In the genomic region with DNA sequence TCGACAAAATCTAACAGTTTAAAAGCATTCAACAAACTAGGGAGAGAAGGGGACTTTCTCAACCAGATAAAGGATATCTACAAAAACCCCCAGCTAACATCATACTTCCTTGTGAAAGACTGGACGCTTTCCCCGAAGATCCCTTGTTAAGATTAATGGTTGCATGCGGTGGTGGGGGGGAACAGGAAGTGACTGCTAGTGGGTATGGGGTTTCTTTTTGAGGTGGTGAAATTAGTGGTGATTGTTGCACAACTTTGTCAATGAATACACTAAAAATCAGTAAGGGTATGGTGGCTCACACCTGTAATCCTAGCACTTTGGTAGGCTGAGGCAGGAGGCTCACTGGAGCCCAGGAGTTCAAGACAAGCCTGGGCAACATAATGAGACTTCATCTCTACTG, we compare ENCODE assay signal across 9 cellular contexts. TPM values are rescaled to one million over a fixed set of nuclear protein-coding genes. Genes with fewer than 3 reads are reported as not detected.
DNase-seq lines count a peak whose midpoint lies in the region; ATAC-seq and TF ChIP-seq lines count a peak whose summit lies in the region.
"Had no signal": no experiment of that assay in that cellular context is flagged by ENCODE, and none has a peak within 500 bp of the region (broad histone marks: within the 10 kb centered on the region; RNA-seq: fewer than 3 reads in every experiment).

No MANE protein-coding gene starts in this region.

- H3K27me3 ChIP-seq in CD4-positive, CD25-positive, alpha-beta regulatory T cell (ENCODE audit: control insufficient read depth, insufficient read depth, low read length): no peaks in the 10 kb centered on the region

- peak overlapping the region in 1 of 4 donors; percentile 47 for H3K4me3 Mint-ChIP-seq in CD4-positive, CD25-positive, alpha-beta regulatory T cell
- peak overlapping the region in 1 of 2 donors; percentile 5 for H3K4me3 Mint-ChIP-seq in activated T-cell treated with anti-CD3 and anti-CD28 coated beads, Interleukin-2, amount 50 U/mL, for 72 hours
- H3K4me3 Mint-ChIP-seq in natural killer cell (peak overlapping the region; percentile 69), endothelial cell (ENCODE audit: unreplicated experiment) (no peak overlapping the region)

- no peak overlapping the region for H3K27ac ChIP-seq in CD4-positive, CD25-positive, alpha-beta regulatory T cell (ENCODE audit: insufficient read depth, low read length, poor library complexity, severe bottlenecking)

- intact Hi-C loops in natural killer cell (cut with micrococcal nuclease): no loop called here

- peak in 2 of 3 donors; percentile 9 to 45 for DNase-seq in CD4-positive, CD25-positive, alpha-beta regulatory T cell
- DNase-seq in NCI-H226 (peak; percentile 22), natural killer cell (peak; percentile 33), COLO668 (lab: John Stamatoyannopoulos, UW; ENCODE audit: unreplicated experiment) (no peak), endothelial cell (ENCODE audit: low spot score) (no peak)
- peak; percentile 63 to 67 for DNase-seq in activated T-cell treated with anti-CD3 and anti-CD28 coated beads, Interleukin-2, amount 50 U/mL, for 72 hours
- DNase-seq: DMS 273 treated with DMSO at 0.1 percent for 48 hours had no signal

- H3K27ac Mint-ChIP-seq in CD4-positive, CD25-positive, alpha-beta regulatory T cell: peak overlapping the region in 2 of 3 donors; percentile 2 to 53
- peak overlapping the region; percentile 9 for H3K27ac Mint-ChIP-seq in activated T-cell treated with anti-CD3 and anti-CD28 coated beads, Interleukin-2, amount 50 U/mL, for 72 hours
- H3K27ac Mint-ChIP-seq in natural killer cell: peak overlapping the region; percentile 83
- H3K27ac Mint-ChIP-seq in endothelial cell (ENCODE audit: unreplicated experiment): no peak overlapping the region

- no peak overlapping the region for H3K4me3 ChIP-seq in CD4-positive, CD25-positive, alpha-beta regulatory T cell (ENCODE audit: low read depth, low read length)

- ATAC-seq in CD4-positive, CD25-positive, alpha-beta regulatory T cell (ENCODE audit: low read depth in 2 of 2): no peak
- ATAC-seq in activated T-cell treated with anti-CD3 and anti-CD28 coated beads, Interleukin-2, amount 50 U/mL, for 72 hours (replicated peaks in 1 of 2): peak; percentile 78 to 83
- ATAC-seq in natural killer cell (peak; percentile 78 to 87 (median 85)), GM21825 (IDR thresholded peaks at IDR 0.05; ENCODE audit: unreplicated experiment) (no peak), GM21367 (IDR thresholded peaks at IDR 0.05; ENCODE audit: unreplicated experiment) (no peak)

- H3K9me3 Mint-ChIP-seq in CD4-positive, CD25-positive, alpha-beta regulatory T cell: no peaks in the 10 kb centered on the region
- H3K9me3 Mint-ChIP-seq in activated T-cell treated with anti-CD3 and anti-CD28 coated beads, Interleukin-2, amount 50 U/mL, for 72 hours: no peaks in the 10 kb centered on the region
- H3K9me3 Mint-ChIP-seq in natural killer cell (no peaks in the 10 kb centered on the region), endothelial cell (ENCODE audit: unreplicated experiment) (no peaks in the 10 kb centered on the region)

- no peak for TF ChIP-seq CTCF in natural killer cell (IDR thresholded peaks at IDR 0.05)
- no peak for TF ChIP-seq CTCF in endothelial cell (IDR thresholded peaks at IDR 0.05; ENCODE audit: unreplicated experiment)

- peaks cover 15% of the 10 kb centered on the region for H3K27me3 Mint-ChIP-seq in CD4-positive, CD25-positive, alpha-beta regulatory T cell
- H3K27me3 Mint-ChIP-seq in activated T-cell treated with anti-CD3 and anti-CD28 coated beads, Interleukin-2, amount 50 U/mL, for 72 hours (ENCODE audit: low read depth): peaks cover 50% of the 10 kb centered on the region
- H3K27me3 Mint-ChIP-seq in natural killer cell (ENCODE audit: low read depth in 2 of 2): no peaks in the 10 kb centered on the region
- no peaks in the 10 kb centered on the region for H3K27me3 Mint-ChIP-seq in endothelial cell (ENCODE audit: unreplicated experiment)

- H3K36me3 ChIP-seq in CD4-positive, CD25-positive, alpha-beta regulatory T cell (ENCODE audit: control insufficient read depth, insufficient read depth, low read length): no peaks in the 10 kb centered on the region

- H3K4me1 ChIP-seq in CD4-positive, CD25-positive, alpha-beta regulatory T cell (ENCODE audit: control insufficient read depth, insufficient read depth, low read length, poor library complexity, severe bottlenecking): peaks cover 6% of the 10 kb centered on the region

- H3K4me1 Mint-ChIP-seq in CD4-positive, CD25-positive, alpha-beta regulatory T cell: peaks cover 5 to 13% (median 8%) of the 10 kb centered on the region in 4 donors
- peaks cover 27% of the 10 kb centered on the region for H3K4me1 Mint-ChIP-seq in activated T-cell treated with anti-CD3 and anti-CD28 coated beads, Interleukin-2, amount 50 U/mL, for 72 hours (ENCODE audit: low read depth)
- peaks cover 18 to 19% of the 10 kb centered on the region in 2 donors for H3K4me1 Mint-ChIP-seq in natural killer cell
- H3K4me1 Mint-ChIP-seq in endothelial cell (ENCODE audit: unreplicated experiment): peaks cover 4% of the 10 kb centered on the region

- no peaks in the 10 kb centered on the region for H3K9me3 ChIP-seq in CD4-positive, CD25-positive, alpha-beta regulatory T cell (ENCODE audit: control insufficient read depth in 2 of 2, low read length in 2 of 2)

- H3K36me3 Mint-ChIP-seq in CD4-positive, CD25-positive, alpha-beta regulatory T cell: no peaks in the 10 kb centered on the region
- no peaks in the 10 kb centered on the region for H3K36me3 Mint-ChIP-seq in activated T-cell treated with anti-CD3 and anti-CD28 coated beads, Interleukin-2, amount 50 U/mL, for 72 hours (ENCODE audit: insufficient read depth in 2 of 2)
- no peaks in the 10 kb centered on the region for H3K36me3 Mint-ChIP-seq in natural killer cell
- no peaks in the 10 kb centered on the region for H3K36me3 Mint-ChIP-seq in endothelial cell (ENCODE audit: low read depth, unreplicated experiment)

RNA-seq across cellular contexts. Expression of a gene that starts 26.9 kb away (rescaled TPM):
- 18.5 TPM for total RNA-seq in CD4-positive, CD25-positive, alpha-beta regulatory T cell
- polyA plus RNA-seq in CD4-positive, CD25-positive, alpha-beta regulatory T cell: 1 to 10 TPM; 3.0 to 5.6 (median 3.7) TPM
- 10 to 100 TPM; 27.0 to 28.9 TPM for total RNA-seq in activated T-cell treated with anti-CD3 and anti-CD28 coated beads, Interleukin-2, amount 50 U/mL, for 72 hours
- 10 to 100 TPM; 17.7 to 25.2 (median 19.1) TPM for total RNA-seq in natural killer cell
- 20.7 TPM for total RNA-seq in endothelial cell (ENCODE audit: unreplicated experiment)

Comparison
In these comparisons a context has a peak if more than half of its experiments do, and no peak if none do; other contexts are left out.
1. ATAC-seq: peak in activated T-cell treated with anti-CD3 and anti-CD28 coated beads, Interleukin-2, amount 50 U/mL, for 72 hours (2 of 2) and natural killer cell (3 of 3); none in CD4-positive, CD25-positive, alpha-beta regulatory T cell (0 of 2), GM21825 (single experiment) and GM21367 (single experiment).
2. DNase-seq: peak in CD4-positive, CD25-positive, alpha-beta regulatory T cell (2 of 3), NCI-H226 (single experiment), activated T-cell treated with anti-CD3 and anti-CD28 coated beads, Interleukin-2, amount 50 U/mL, for 72 hours (2 of 2) and natural killer cell (single experiment); none in COLO668 (single experiment) and endothelial cell (single experiment).